8 cellular contexts compared by ENCODE assay signal in the genomic region with DNA sequence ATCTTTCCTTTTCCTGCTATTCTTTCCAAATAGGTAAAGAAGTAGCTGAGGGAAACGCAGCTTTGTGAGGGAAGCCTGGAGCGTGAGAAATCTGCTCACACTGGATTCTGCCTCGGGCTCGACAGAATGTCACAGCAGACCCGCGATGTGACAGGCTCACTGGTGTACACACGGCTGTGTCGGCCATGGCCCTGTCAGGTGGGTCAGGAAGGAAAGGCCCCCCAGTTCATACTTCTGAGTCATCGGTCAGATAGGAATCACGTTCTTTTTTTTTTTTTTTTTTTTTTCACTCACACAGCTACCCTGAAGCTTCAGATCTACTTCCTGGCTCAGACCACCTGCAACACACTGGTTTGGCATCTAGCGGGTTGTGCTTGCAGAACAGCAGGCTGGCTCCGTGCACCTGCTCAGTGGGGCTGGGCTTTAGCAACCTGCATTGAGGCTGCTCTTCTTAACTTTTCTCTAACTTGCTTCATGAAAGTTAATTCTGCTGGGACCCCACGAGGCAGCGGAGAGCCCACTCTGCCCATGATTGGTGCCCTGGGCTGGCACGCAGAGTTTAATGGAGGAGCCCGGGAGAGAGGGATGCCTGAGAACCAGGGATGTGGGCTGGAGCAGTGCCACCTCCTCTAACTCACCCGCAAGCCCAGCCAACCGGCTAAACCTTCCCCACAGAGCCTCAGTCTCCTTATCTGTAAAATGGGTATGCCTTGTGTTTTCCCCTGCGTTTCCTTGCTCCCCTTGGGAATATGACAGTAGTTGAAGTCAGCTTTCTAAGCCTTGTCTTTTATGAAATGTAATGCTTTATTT.
DNase-seq lines count a peak whose midpoint lies in the region; ATAC-seq and FAIRE-seq lines count a peak whose summit lies in the region.

No MANE protein-coding gene starts in this region.

- peak overlapping the region; percentile 77 for H3K4me3 Mint-ChIP-seq in activated naive CD8-positive, alpha-beta T cell treated with anti-CD3 and anti-CD28 coated beads, Interleukin-2, amount 10 ng/mL, durations not matched to agents 7 days and 5 days

- H3K9me3 Mint-ChIP-seq in activated naive CD8-positive, alpha-beta T cell treated with anti-CD3 and anti-CD28 coated beads, Interleukin-2, amount 10 ng/mL, durations not matched to agents 7 days and 5 days = no peaks in the 10 kb centered on the region

- DNase-seq in GM18507 (ENCODE audit: extremely low spot score, insufficient read length, low read depth) (no peak), RPMI7951 (ENCODE audit: low read depth) (peak; percentile 7), kidney glomerular epithelial cell (lab: John Stamatoyannopoulos, UW) (no peak), H4 (ENCODE audit: low spot score) (no peak), NCI-H2227 (lab: John Stamatoyannopoulos, UW; ENCODE audit: unreplicated experiment) (no peak)
- peak; percentile 67 for DNase-seq in activated naive CD8-positive, alpha-beta T cell treated with anti-CD3 and anti-CD28 coated beads, Interleukin-2, amount 10 ng/mL, durations not matched to agents 7 days and 5 days
- DNase-seq in stimulated activated CD8-positive, alpha-beta memory T cell treated with anti-CD3 and anti-CD28 coated beads, Interleukin-12 subunit alpha, Interleukin-12 subunit beta, amount 100 ng/mL, for 1 hour (ENCODE audit: low read depth) = peak; percentile 50

- ATAC-seq in activated naive CD8-positive, alpha-beta T cell treated with anti-CD3 and anti-CD28 coated beads, Interleukin-2, amount 10 ng/mL, durations not matched to agents 7 days and 5 days (ENCODE audit: low read depth) = peak; percentile 57
- no peak for ATAC-seq in GM21367 (IDR thresholded peaks at IDR 0.05; ENCODE audit: unreplicated experiment)

- H3K27me3 Mint-ChIP-seq in activated naive CD8-positive, alpha-beta T cell treated with anti-CD3 and anti-CD28 coated beads, Interleukin-2, amount 10 ng/mL, durations not matched to agents 7 days and 5 days = no peaks in the 10 kb centered on the region

- H3K36me3 Mint-ChIP-seq in activated naive CD8-positive, alpha-beta T cell treated with anti-CD3 and anti-CD28 coated beads, Interleukin-2, amount 10 ng/mL, durations not matched to agents 7 days and 5 days = no peaks in the 10 kb centered on the region

- H3K4me1 Mint-ChIP-seq in activated naive CD8-positive, alpha-beta T cell treated with anti-CD3 and anti-CD28 coated beads, Interleukin-2, amount 10 ng/mL, durations not matched to agents 7 days and 5 days = peaks cover 60% of the 10 kb centered on the region

- POLR2A ChIA-PET in activated naive CD8-positive, alpha-beta T cell treated with anti-CD3 and anti-CD28 coated beads, Interleukin-2, amount 10 ng/mL, durations not matched to agents 7 days and 5 days (lab: Charles Lee) = interaction anchor here (0.6 to 8.1 kb wide), 16 partner anchors 13 to 619 kb away, joined by 3 to 245 read pairs (median 4); a partner anchor contains a TSS

- peak; percentile 59 for FAIRE-seq in GM18507 (lab: Jason Lieb, UNC)

- peak overlapping the region; percentile 89 for H3K27ac Mint-ChIP-seq in activated naive CD8-positive, alpha-beta T cell treated with anti-CD3 and anti-CD28 coated beads, Interleukin-2, amount 10 ng/mL, durations not matched to agents 7 days and 5 days

Comparison
In these comparisons a context has a peak if more than half of its experiments do, and no peak if none do; other contexts are left out.
1. DNase-seq: peak in RPMI7951 (single experiment), activated naive CD8-positive, alpha-beta T cell treated with anti-CD3 and anti-CD28 coated beads, Interleukin-2, amount 10 ng/mL, durations not matched to agents 7 days and 5 days (single experiment) and stimulated activated CD8-positive, alpha-beta memory T cell treated with anti-CD3 and anti-CD28 coated beads, Interleukin-12 subunit alpha, Interleukin-12 subunit beta, amount 100 ng/mL, for 1 hour (single experiment); none in GM18507 (single experiment), kidney glomerular epithelial cell (single experiment), H4 (single experiment) and NCI-H2227 (single experiment).